ENCODE assay signal across 12 cellular contexts in the genomic region with DNA sequence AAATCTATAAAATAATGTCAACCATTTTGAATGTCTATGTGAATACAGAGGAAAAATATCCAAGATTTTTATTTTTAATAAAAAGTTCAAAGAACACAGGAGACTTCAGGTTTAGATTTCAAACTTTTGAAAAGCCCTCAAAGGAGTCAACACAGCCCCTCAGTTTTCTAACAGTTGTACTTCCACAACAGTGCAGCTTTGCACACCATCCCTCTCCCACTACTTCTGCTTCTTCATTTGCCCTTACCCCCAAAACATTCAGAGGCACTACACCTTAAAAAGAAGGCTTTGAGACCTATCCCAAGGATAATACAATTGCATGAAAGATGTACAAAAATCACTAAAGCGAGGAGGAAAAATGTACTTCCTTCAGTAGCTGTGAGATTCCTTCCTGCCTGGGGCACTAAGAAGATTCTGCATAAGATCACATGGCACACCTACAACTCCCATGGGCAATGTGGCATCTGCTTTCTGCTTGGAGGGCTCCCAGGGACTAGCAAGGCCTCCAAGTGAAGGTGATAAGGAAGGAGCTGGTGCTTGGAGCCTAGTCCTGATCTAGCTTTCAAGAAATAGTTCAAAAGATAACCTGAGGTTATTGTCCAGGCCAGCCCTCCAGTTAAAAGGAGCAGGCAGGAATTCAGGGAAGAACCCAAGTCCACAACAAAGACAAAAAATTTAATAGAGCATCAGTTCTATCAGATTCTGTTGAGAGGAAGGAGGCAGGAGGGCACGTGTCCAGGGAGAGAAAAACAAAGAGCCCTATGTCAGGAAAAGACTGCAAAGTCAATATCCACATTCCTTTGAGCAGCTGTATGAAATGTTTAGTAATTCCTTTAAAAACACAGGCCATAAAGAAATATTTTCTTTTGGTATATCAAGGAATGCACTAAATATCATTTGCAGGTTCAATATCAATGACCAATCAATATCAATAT. TPM values are rescaled to one million over a fixed set of nuclear protein-coding genes. Genes with fewer than 3 reads are reported as not detected.
DNase-seq lines count a peak whose midpoint lies in the region; ATAC-seq and TF ChIP-seq lines count a peak whose summit lies in the region.
"Had no signal": no experiment of that assay in that cellular context is flagged by ENCODE, and none has a peak within 500 bp of the region (broad histone marks: within the 10 kb centered on the region; RNA-seq: fewer than 3 reads in every experiment).

No MANE protein-coding gene starts in this region.

- H3K36me3 ChIP-seq in neutrophil, result peaks cover 11% of the 10 kb centered on the region

- H3K27ac ChIP-seq in dorsolateral prefrontal cortex (peak overlapping the region; percentile 0 to 99 (median 87)), neutrophil (peak overlapping the region; percentile 42)

- peaks cover 30% of the 10 kb centered on the region for H3K36me3 Mint-ChIP-seq in activated T-helper 1 cell treated with anti-CD3 and anti-CD28 coated beads, Interleukin-12 subunit alpha, Interleukin-12 subunit beta, Interleukin-2, Interleukin-4 antibody, amounts not matched to agents 30 ng/mL and 10 ng/mL and 1 ng/mL, durations not matched to agents 14 hours and 24 hours and 36 hours (ENCODE audit: low read depth)

- H3K27me3 Mint-ChIP-seq in activated T-helper 1 cell treated with anti-CD3 and anti-CD28 coated beads, Interleukin-12 subunit alpha, Interleukin-12 subunit beta, Interleukin-2, Interleukin-4 antibody, amounts not matched to agents 30 ng/mL and 10 ng/mL and 1 ng/mL, durations not matched to agents 14 hours and 24 hours and 36 hours (ENCODE audit: insufficient read depth), result no peaks in the 10 kb centered on the region

- H3K4me1 Mint-ChIP-seq in activated T-helper 1 cell treated with anti-CD3 and anti-CD28 coated beads, Interleukin-12 subunit alpha, Interleukin-12 subunit beta, Interleukin-2, Interleukin-4 antibody, amounts not matched to agents 30 ng/mL and 10 ng/mL and 1 ng/mL, durations not matched to agents 14 hours and 24 hours and 36 hours (ENCODE audit: low read depth), result peaks cover 49% of the 10 kb centered on the region

- H3K4me1 ChIP-seq in neutrophil (ENCODE audit: control insufficient read depth in 1 of 2, insufficient read depth in 1 of 2, low read depth in 1 of 2, low read length in 1 of 2), result peaks cover 0 to 15% of the 10 kb centered on the region in 2 experiments

- H3K9me3 ChIP-seq in neutrophil, result no peaks in the 10 kb centered on the region

- H3K4me3 Mint-ChIP-seq in activated T-helper 1 cell treated with anti-CD3 and anti-CD28 coated beads, Interleukin-12 subunit alpha, Interleukin-12 subunit beta, Interleukin-2, Interleukin-4 antibody, amounts not matched to agents 30 ng/mL and 10 ng/mL and 1 ng/mL, durations not matched to agents 14 hours and 24 hours and 36 hours, result no peak overlapping the region

- intact Hi-C loops in dorsolateral prefrontal cortex (cut with DNase I), result no loop called here
- intact Hi-C loops in activated T-helper 1 cell treated with anti-CD3 and anti-CD28 coated beads, Interleukin-12 subunit alpha, Interleukin-12 subunit beta, Interleukin-2, Interleukin-4 antibody, amounts not matched to agents 30 ng/mL and 10 ng/mL and 1 ng/mL, durations not matched to agents 14 hours and 24 hours and 36 hours (cut with micrococcal nuclease), result no loop called here

- H3K27ac Mint-ChIP-seq in activated T-helper 1 cell treated with anti-CD3 and anti-CD28 coated beads, Interleukin-12 subunit alpha, Interleukin-12 subunit beta, Interleukin-2, Interleukin-4 antibody, amounts not matched to agents 30 ng/mL and 10 ng/mL and 1 ng/mL, durations not matched to agents 14 hours and 24 hours and 36 hours, result no peak overlapping the region

- peak overlapping the region in 42 of 59 donors; percentile 0 to 51 (median 16) for H3K4me3 ChIP-seq in dorsolateral prefrontal cortex
- H3K4me3 ChIP-seq in neutrophil (ENCODE audit: low read depth in 1 of 2, low read length in 1 of 2), result no peak overlapping the region

- TF ChIP-seq CTCF in dorsolateral prefrontal cortex (IDR thresholded peaks at IDR 0.05 in 54 of 56, conservative IDR thresholded peaks at IDR 0.05 in 2 of 56; ENCODE audit: low read depth in 1 of 56, partially characterized antibody in 56 of 56) (no peak), neutrophil (IDR thresholded peaks at IDR 0.05) (no peak)

- ATAC-seq in GM21717 (IDR thresholded peaks at IDR 0.05; ENCODE audit: unreplicated experiment), result no peak

- H3K27me3 ChIP-seq in dorsolateral prefrontal cortex (no peaks in the 10 kb centered on the region), neutrophil (no peaks in the 10 kb centered on the region)

- no peaks in the 10 kb centered on the region for H3K9me3 Mint-ChIP-seq in activated T-helper 1 cell treated with anti-CD3 and anti-CD28 coated beads, Interleukin-12 subunit alpha, Interleukin-12 subunit beta, Interleukin-2, Interleukin-4 antibody, amounts not matched to agents 30 ng/mL and 10 ng/mL and 1 ng/mL, durations not matched to agents 14 hours and 24 hours and 36 hours

- DNase-seq in GDM1 (lab: John Stamatoyannopoulos, UW), result peak; percentile 8
- DNase-seq in HT1080 (ENCODE audit: low read depth), result peak; percentile 14
- DNase-seq in dorsolateral prefrontal cortex, result peak in 2 of 10 donors; percentile 45 to 68
- no peak for DNase-seq in GM03348 (ENCODE audit: low spot score)
- DNase-seq in activated T-helper 1 cell treated with anti-CD3 and anti-CD28 coated beads, Interleukin-12 subunit alpha, Interleukin-12 subunit beta, Interleukin-2, Interleukin-4 antibody, amounts not matched to agents 30 ng/mL and 10 ng/mL and 1 ng/mL, durations not matched to agents 14 hours and 24 hours and 36 hours (ENCODE audit: low spot score), result no peak
- DNase-seq: activated CD4-positive, alpha-beta T cell treated with anti-CD3 and anti-CD28 coated beads, Interleukin-2, amount 50 U/mL, for 48 hours; GOT3; stimulated activated naive CD4-positive, alpha-beta T cell treated with Interleukin-2 at 50 U/mL for 16 hours had no signal

RNA-seq across cellular contexts. Expression of gene ARAP2, which starts 19.1 kb away (rescaled TPM):
- total RNA-seq in HT1080 (2014; rRNA removed; shearing (Covaris generic)), result 2.2 and 2.8 TPM in 2 replicates
- polyA plus RNA-seq in HT1080 (2015; cell fraction: cytosol; rRNA removed), result 1.1 and 1.6 TPM in 2 replicates
- polyA plus RNA-seq in HT1080 (2015; cell fraction: nucleus; rRNA removed), result 1.9 and 2.5 TPM in 2 replicates
- total RNA-seq in dorsolateral prefrontal cortex, result 100 to 1,000 TPM in 119 of 120 experiments, 10 to 100 TPM in 1; 87.3 to 271 (median 162) TPM
- 40.1 and 54.9 TPM in 2 replicates for total RNA-seq in activated T-helper 1 cell treated with anti-CD3 and anti-CD28 coated beads, Interleukin-12 subunit alpha, Interleukin-12 subunit beta, Interleukin-2, Interleukin-4 antibody, amounts not matched to agents 30 ng/mL and 10 ng/mL and 1 ng/mL, durations not matched to agents 14 hours and 24 hours and 36 hours
- total RNA-seq: myocyte had no signal

RNA-seq across cellular contexts. Expression of gene DTHD1, which starts 56.2 kb away (rescaled TPM):
- total RNA-seq in HT1080 (2014; rRNA removed; shearing (Covaris generic)), result not detected in 2 replicates
- polyA plus RNA-seq in HT1080 (2015; cell fraction: cytosol; rRNA removed), result not detected in 2 replicates
- polyA plus RNA-seq in HT1080 (2015; cell fraction: nucleus; rRNA removed), result not detected in 2 replicates
- total RNA-seq in dorsolateral prefrontal cortex, result 1 to 10 TPM in 43 of 120 experiments, under 1 TPM in 69, not detected in 8; 0.13 to 4.1 (median 0.81) TPM
- total RNA-seq in activated T-helper 1 cell treated with anti-CD3 and anti-CD28 coated beads, Interleukin-12 subunit alpha, Interleukin-12 subunit beta, Interleukin-2, Interleukin-4 antibody, amounts not matched to agents 30 ng/mL and 10 ng/mL and 1 ng/mL, durations not matched to agents 14 hours and 24 hours and 36 hours, result 0.86 and 1.0 TPM in 2 replicates
- total RNA-seq: myocyte, NCI-H460 had no signal

Comparison
In these comparisons a context has a peak if more than half of its experiments do, and no peak if none do; other contexts are left out.
1. DNase-seq: peak in GDM1 (single experiment) and HT1080 (single experiment); none in GM03348 (single experiment) and activated T-helper 1 cell treated with anti-CD3 and anti-CD28 coated beads, Interleukin-12 subunit alpha, Interleukin-12 subunit beta, Interleukin-2, Interleukin-4 antibody, amounts not matched to agents 30 ng/mL and 10 ng/mL and 1 ng/mL, durations not matched to agents 14 hours and 24 hours and 36 hours (single experiment).
2. H3K4me3 ChIP-seq: peak in dorsolateral prefrontal cortex (42 of 59); none in neutrophil (0 of 2).
3. RNA of gene ARAP2, which starts 19.1 kb away (total RNA-seq): 87.3 to 271 TPM in dorsolateral prefrontal cortex and 40.1 to 54.9 TPM in activated T-helper 1 cell treated with anti-CD3 and anti-CD28 coated beads, Interleukin-12 subunit alpha, Interleukin-12 subunit beta, Interleukin-2, Interleukin-4 antibody, amounts not matched to agents 30 ng/mL and 10 ng/mL and 1 ng/mL, durations not matched to agents 14 hours and 24 hours and 36 hours; 2.2 to 2.8 TPM in HT1080; every median in the first group is over 10 times any median in the second.